Comparison of ENCODE assay signal across 8 cellular contexts in the genomic region with DNA sequence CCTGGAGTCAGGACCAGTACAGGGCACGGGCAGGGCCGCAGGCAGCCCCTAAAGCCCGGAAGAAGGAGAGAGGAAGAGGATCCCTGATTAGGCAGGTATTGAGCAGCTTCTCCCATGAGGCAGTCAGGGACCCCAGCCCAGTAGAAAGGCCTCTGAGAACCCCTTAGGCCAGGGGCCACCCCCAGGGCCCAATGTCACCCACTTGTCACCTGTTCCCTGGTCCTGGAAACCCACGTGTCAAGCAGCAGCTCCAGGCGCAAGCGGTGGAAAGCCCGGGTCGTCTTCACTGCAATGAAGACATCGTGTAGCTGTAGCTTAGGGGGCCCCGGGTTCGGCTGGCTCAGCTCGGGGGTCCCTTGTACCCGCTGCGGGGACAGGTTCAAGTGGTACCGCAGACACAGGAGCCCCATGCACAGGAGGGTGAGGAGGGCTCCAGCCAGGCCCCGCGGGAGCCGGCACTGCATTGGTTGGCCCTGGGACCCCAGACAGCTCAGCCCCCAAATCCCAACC. TPM values are rescaled to one million over a fixed set of nuclear protein-coding genes. Genes with fewer than 3 reads are reported as not detected.
DNase-seq lines count a peak whose midpoint lies in the region; ATAC-seq and TF ChIP-seq lines count a peak whose summit lies in the region.

No MANE protein-coding gene starts in this region.

- peaks cover 56 to 61% of the 10 kb centered on the region in 2 donors for H3K4me1 Mint-ChIP-seq in immature natural killer cell

- no peak for TF ChIP-seq POLR2A in tibial nerve (IDR thresholded peaks at IDR 0.05)

- peaks cover 14 to 24% (median 21%) of the 10 kb centered on the region in 11 experiments; a peak in 17 of 22 replicates for H4K20me1 ChIP-seq in BLaER1 treated with 17β-estradiol and CSF1 and Interleukin-3, amounts not matched to agents 10 nM and 100 nM

- TF ChIP-seq EP300 in tibial nerve (IDR thresholded peaks at IDR 0.05): no peak

- WGBS in tibial nerve, 2 donors: 48 to 51% methylated on average over 15 of the region's 18 CpGs

- H3K4me3 ChIP-seq in BLaER1 treated with 17β-estradiol and CSF1 and Interleukin-3, amounts not matched to agents 10 nM and 100 nM: peak overlapping the region; percentile 67 to 87 (median 78)
- H3K4me3 ChIP-seq in tibial nerve: peak overlapping the region; percentile 23 to 55 (median 40)

- peaks cover 10 to 19% (median 12%) of the 10 kb centered on the region in 3 donors for H3K27me3 Mint-ChIP-seq in immature natural killer cell (ENCODE audit: low read depth in 3 of 3)

- peak; percentile 1 for ATAC-seq in HG02571 (IDR thresholded peaks at IDR 0.05; ENCODE audit: unreplicated experiment)

- DNase-seq in activated CD4-positive, alpha-beta T cell treated with anti-CD3 and anti-CD28 coated beads, Interleukin-2, amount 50 U/mL, for 1 hour: peak; percentile 16
- peak in 2 of 3 donors; percentile 20 to 27 for DNase-seq in immature natural killer cell
- no peak for DNase-seq in tibial nerve (ENCODE audit: low spot score in 2 of 2)
- no peak for DNase-seq in NCI-H1105 treated with DMSO at 0.1 percent for 48 hours (lab: John Stamatoyannopoulos, UW)
- DNase-seq in inferior parietal cortex (ENCODE audit: extremely low spot score): no peak
- DNase-seq in hepatic stellate cell (ENCODE audit: low spot score): no peak

- peak overlapping the region; percentile 90 to 94 (median 92) for H3K4me3 Mint-ChIP-seq in immature natural killer cell

- H3K27me3 ChIP-seq in BLaER1 treated with 17β-estradiol and CSF1 and Interleukin-3, amounts not matched to agents 10 nM and 100 nM: no peaks in the 10 kb centered on the region
- peaks cover 0 to 8% of the 10 kb centered on the region in 2 donors for H3K27me3 ChIP-seq in tibial nerve

- peak overlapping the region; percentile 86 to 95 (median 91) for H3K9ac ChIP-seq in BLaER1 treated with 17β-estradiol and CSF1 and Interleukin-3, amounts not matched to agents 10 nM and 100 nM

- no peaks in the 10 kb centered on the region for H3K9me3 ChIP-seq in BLaER1 treated with 17β-estradiol and CSF1 and Interleukin-3, amounts not matched to agents 10 nM and 100 nM (replicated peaks in 1 of 11)
- H3K9me3 ChIP-seq in tibial nerve: no peaks in the 10 kb centered on the region

- H3K4me1 ChIP-seq in BLaER1 treated with 17β-estradiol and CSF1 and Interleukin-3, amounts not matched to agents 10 nM and 100 nM: peaks cover 60 to 84% (median 79%) of the 10 kb centered on the region in 10 experiments
- H3K4me1 ChIP-seq in tibial nerve: peaks cover 0 to 28% (median 9%) of the 10 kb centered on the region in 4 donors

- H3K27ac Mint-ChIP-seq in immature natural killer cell: peak overlapping the region; percentile 94 to 99 (median 98)

- TF ChIP-seq CTCF in tibial nerve (IDR thresholded peaks at IDR 0.05): no peak

- H3K4me2 ChIP-seq in BLaER1 treated with 17β-estradiol and CSF1 and Interleukin-3, amounts not matched to agents 10 nM and 100 nM: peak overlapping the region; percentile 96 to 100 (median 99)

- H3K9me3 Mint-ChIP-seq in immature natural killer cell: peaks cover 0 to 2% (median 0%) of the 10 kb centered on the region in 6 donors

- H3K36me3 Mint-ChIP-seq in immature natural killer cell: peaks cover 0 to 4% (median 4%) of the 10 kb centered on the region in 3 donors

- peaks cover 0 to 20% (median 6%) of the 10 kb centered on the region in 11 experiments; a peak in 12 of 22 replicates for H3K36me3 ChIP-seq in BLaER1 treated with 17β-estradiol and CSF1 and Interleukin-3, amounts not matched to agents 10 nM and 100 nM
- H3K36me3 ChIP-seq in tibial nerve: peaks cover 0 to 14% (median 0%) of the 10 kb centered on the region in 3 donors

- peak overlapping the region; percentile 87 to 99 (median 94) for H3K27ac ChIP-seq in BLaER1 treated with 17β-estradiol and CSF1 and Interleukin-3, amounts not matched to agents 10 nM and 100 nM
- peak overlapping the region; percentile 30 to 87 (median 66) for H3K27ac ChIP-seq in tibial nerve

RNA-seq across cellular contexts. Expression of gene MFNG, which starts 0.4 kb away (rescaled TPM):
- 100 to 1,000 TPM; 235 to 361 (median 286) TPM for polyA plus RNA-seq in immature natural killer cell
- 10 to 100 TPM; 11.7 to 24.9 (median 19.4) TPM for total RNA-seq in tibial nerve

RNA-seq across cellular contexts. Expression of gene CARD10, which starts 33.4 kb away (rescaled TPM):
- under 1 TPM in 2 of 3 donors, not detected in 1; 0.13 to 0.36 TPM for polyA plus RNA-seq in immature natural killer cell
- 10 to 100 TPM; 12.5 to 21.6 (median 17.0) TPM for total RNA-seq in tibial nerve

RNA-seq across cellular contexts. Expression of gene ELFN2, which starts 58.5 kb away (rescaled TPM):
- polyA plus RNA-seq in immature natural killer cell: under 1 TPM in 1 of 3 donors, not detected in 2; 0.04 TPM
- 1 to 10 TPM in 3 of 4 donors, under 1 TPM in 1; 0.30 to 4.4 (median 3.1) TPM for total RNA-seq in tibial nerve

Comparison
In these comparisons a context has a peak if more than half of its experiments do, and no peak if none do; other contexts are left out.
1. DNase-seq: peak in activated CD4-positive, alpha-beta T cell treated with anti-CD3 and anti-CD28 coated beads, Interleukin-2, amount 50 U/mL, for 1 hour (single experiment) and immature natural killer cell (2 of 3); none in tibial nerve (0 of 2), NCI-H1105 treated with DMSO at 0.1 percent for 48 hours (single experiment), inferior parietal cortex (single experiment) and hepatic stellate cell (single experiment).